Comparison of ENCODE assay signal across 1 cellular context in the genomic region with DNA sequence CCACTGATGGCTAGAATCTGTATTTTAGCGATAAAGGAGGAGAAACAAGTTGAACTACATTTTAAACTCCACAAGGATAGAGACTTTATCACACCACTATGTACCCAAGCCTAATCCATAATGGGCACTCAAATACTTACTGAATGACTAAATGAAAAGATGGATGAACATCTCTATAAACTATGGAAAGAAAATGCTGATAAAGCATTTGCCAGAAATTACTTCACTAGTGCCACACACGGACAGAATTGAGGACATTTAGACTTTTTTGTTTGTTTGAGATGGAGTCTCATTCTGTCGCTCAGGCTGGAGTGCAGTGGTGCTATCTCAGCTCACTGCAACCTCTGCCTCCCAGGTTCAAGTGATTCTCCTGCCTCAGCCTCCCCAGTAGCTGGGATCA.
TF ChIP-seq lines count a peak whose summit lies in the region.

No MANE protein-coding gene starts in this region.

TF ChIP-seq in liver, 16 proteins besides CTCF, POLR2A, EP300 and RAD21 (continued from another document):
- TF ChIP-seq RXRA (IDR thresholded peaks at IDR 0.05) = no peak
TF ChIP-seq in liver: peak in this region for 0.
